Comparison of ENCODE assay signal across 10 cellular contexts in genomic region chr1:116503535-116504307, GRCh38.
A peak's percentile ranks its signal among the peaks of the same experiment; 100 is the strongest.
DNase-seq lines count a peak whose midpoint lies in the region; ATAC-seq and TF ChIP-seq lines count a peak whose summit lies in the region.
"Had no signal": no experiment of that assay in that cellular context is flagged by ENCODE, and none has a peak within 500 bp of the region (broad histone marks: within the 10 kb centered on the region; RNA-seq: fewer than 3 reads in every experiment).

No MANE protein-coding gene starts in this region.

- H3K27me3 ChIP-seq in gastrocnemius medialis, result no peaks in the 10 kb centered on the region
- H3K27me3 ChIP-seq in mesendoderm (ENCODE audit: insufficient read depth, low read length, poor library complexity), result no peaks in the 10 kb centered on the region

- intact Hi-C loops in Right ventricle myocardium inferior (cut with DNase I), result no loop called here
- intact Hi-C loops in cardiac septum (cut with DNase I), result no loop called here
- intact Hi-C loops in left cardiac atrium (cut with DNase I), result no loop called here
- intact Hi-C loops in gastrocnemius medialis (cut with DNase I; ENCODE audit: low total_unique reads), result no loop called here

- no peak overlapping the region for H2BK15ac ChIP-seq in mesendoderm (replicated peaks; ENCODE audit: low read depth)

- no peak overlapping the region for H3K4me2 ChIP-seq in mesendoderm (ENCODE audit: low read length)

- H3K23ac ChIP-seq in mesendoderm (ENCODE audit: low read length), result no peak overlapping the region

- no peak overlapping the region for H3K9ac ChIP-seq in mesendoderm (ENCODE audit: low read length)

- H4K5ac ChIP-seq in mesendoderm (ENCODE audit: low read length), result no peak overlapping the region

- H2AK5ac ChIP-seq in mesendoderm (ENCODE audit: low read length), result no peak overlapping the region

- in situ Hi-C loops in gastrocnemius medialis (cut with MboI; ENCODE audit: low sequenced_read_pairs in 4 of 4), result loop anchor here in 1 of 4 donors (5.0 kb wide), 1 partner anchor 371 kb away; no protein-coding TSS in a partner anchor

- no CpG with 5 or more reads among the region's 7 CpGs for WGBS in mesendoderm (ENCODE audit: extremely low coverage, insufficient coverage, low lambda C conversion rate)

- no peak overlapping the region for H3K4ac ChIP-seq in mesendoderm (ENCODE audit: low read depth, low read length)

- no peak for DNase-seq in Right ventricle myocardium inferior (ENCODE audit: missing footprints)
- no peak for DNase-seq in cardiac septum (ENCODE audit: low spot score)
- DNase-seq in T-helper 9 cell, result peak; percentile 13
- DNase-seq in left cardiac atrium, result no peak
- DNase-seq in gastrocnemius medialis, result no peak
- DNase-seq in mesendoderm, result no peak
- DNase-seq in nucleus accumbens (lab: John Stamatoyannopoulos, UW), result no peak
- DNase-seq in type B pancreatic cell (ENCODE audit: extremely low spot score, unreplicated experiment), result no peak
- DNase-seq: COR-L47, T1000 had no signal

- H3K4me3 ChIP-seq in gastrocnemius medialis (no peak overlapping the region), mesendoderm (ENCODE audit: low read length) (no peak overlapping the region)

- no peaks in the 10 kb centered on the region for H3K79me1 ChIP-seq in mesendoderm (ENCODE audit: low read length)

- H3K79me2 ChIP-seq in mesendoderm (ENCODE audit: control insufficient read depth, insufficient read depth, low read length), result no peaks in the 10 kb centered on the region

- peak; percentile 58 for ATAC-seq in Right ventricle myocardium inferior
- ATAC-seq in left cardiac atrium, result peak; percentile 42 to 54
- no peak for ATAC-seq in gastrocnemius medialis

- no peaks in the 10 kb centered on the region for H3K9me3 ChIP-seq in gastrocnemius medialis

- no peak overlapping the region for H2BK5ac ChIP-seq in mesendoderm (ENCODE audit: low read length)

- TF ChIP-seq POLR2A in gastrocnemius medialis (IDR thresholded peaks at IDR 0.05), result no peak

- no peaks in the 10 kb centered on the region for H3K27me3 Mint-ChIP-seq in type B pancreatic cell

- H3K4me3 Mint-ChIP-seq in type B pancreatic cell, result no peak overlapping the region

- H3K36me3 ChIP-seq in gastrocnemius medialis, result no peaks in the 10 kb centered on the region
- no peaks in the 10 kb centered on the region for H3K36me3 ChIP-seq in mesendoderm (ENCODE audit: control insufficient read depth, insufficient read depth, low read length)

- H3K4me1 ChIP-seq in gastrocnemius medialis, result no peaks in the 10 kb centered on the region
- no peaks in the 10 kb centered on the region for H3K4me1 ChIP-seq in mesendoderm (ENCODE audit: control insufficient read depth, low read depth, low read length)

- no peaks in the 10 kb centered on the region for H3K9me3 Mint-ChIP-seq in type B pancreatic cell

- peaks cover 6% of the 10 kb centered on the region for H3K4me1 Mint-ChIP-seq in type B pancreatic cell (ENCODE audit: unreplicated experiment)

- H3K27ac Mint-ChIP-seq in type B pancreatic cell, result no peak overlapping the region

- H3K56ac ChIP-seq in mesendoderm (ENCODE audit: low read length), result no peak overlapping the region

- TF ChIP-seq CTCF in gastrocnemius medialis (IDR thresholded peaks at IDR 0.05 in 4 of 5, conservative IDR thresholded peaks at IDR 0.05 in 1 of 5) (no peak), type B pancreatic cell (conservative IDR thresholded peaks at IDR 0.05) (no peak)

- no peak overlapping the region for H4K8ac ChIP-seq in mesendoderm (ENCODE audit: low read depth, low read length)

- H2BK120ac ChIP-seq in mesendoderm (ENCODE audit: low read depth, low read length), result no peak overlapping the region

- no peak overlapping the region for H3K18ac ChIP-seq in mesendoderm (ENCODE audit: low read length)

- no peak overlapping the region for H3K27ac ChIP-seq in gastrocnemius medialis
- H3K27ac ChIP-seq in mesendoderm (ENCODE audit: low read depth, low read length), result no peak overlapping the region

- no peaks in the 10 kb centered on the region for H3K36me3 Mint-ChIP-seq in type B pancreatic cell

Comparison
In these comparisons a context has a peak if more than half of its experiments do, and no peak if none do; other contexts are left out.
1. ATAC-seq: peak in Right ventricle myocardium inferior (single experiment) and left cardiac atrium (2 of 2); none in gastrocnemius medialis (0 of 2).